ENCODE assay signal across 8 cellular contexts in the genomic region with DNA sequence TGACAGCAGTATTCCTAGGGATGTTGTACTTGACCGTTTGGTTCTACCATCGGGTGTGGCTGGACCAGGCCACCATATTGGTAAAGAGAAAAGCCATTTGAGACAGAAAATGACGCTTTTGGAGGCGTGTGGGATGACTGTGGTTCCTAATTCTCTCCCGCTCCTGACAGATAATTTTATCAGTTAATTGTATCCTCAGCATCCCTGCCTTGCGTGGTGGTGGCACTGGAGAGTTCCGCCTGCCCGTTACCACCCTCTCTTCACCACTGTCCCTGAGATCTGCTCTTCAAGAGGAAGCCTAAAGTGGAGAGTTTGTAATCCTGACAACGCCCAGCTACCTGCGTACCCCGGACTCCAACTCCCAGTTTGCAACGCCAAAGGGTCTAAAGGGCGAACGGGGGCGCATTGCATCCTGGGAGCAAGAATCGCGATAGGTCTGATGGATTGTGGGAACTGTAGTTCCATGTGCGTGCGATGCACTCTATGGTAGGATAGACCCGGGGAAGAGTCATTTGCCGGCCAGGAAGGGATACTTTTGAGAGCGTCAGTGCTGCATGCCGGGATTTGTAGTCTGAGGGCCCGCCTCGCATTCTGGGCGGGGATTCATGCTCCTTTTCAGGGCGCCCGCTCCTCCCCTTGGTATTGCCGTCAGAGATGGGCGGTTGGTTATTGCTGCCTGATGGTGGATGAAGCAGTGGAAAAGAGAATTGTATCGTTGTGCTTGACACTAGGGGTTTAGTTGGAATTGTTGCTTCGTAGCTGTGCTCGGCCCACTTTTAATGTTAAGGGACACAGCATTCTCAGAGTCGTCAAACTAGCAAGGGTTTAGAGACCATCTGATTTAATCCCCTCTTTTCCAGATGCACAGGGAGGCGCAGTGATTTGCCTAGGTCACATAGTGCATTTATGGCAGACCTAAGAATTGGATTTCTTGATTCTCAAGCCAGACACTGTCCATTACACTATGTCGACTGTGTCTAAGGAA. TPM values are rescaled to one million over a fixed set of nuclear protein-coding genes. Genes with fewer than 3 reads are reported as not detected.
DNase-seq lines count a peak whose midpoint lies in the region; ATAC-seq, FAIRE-seq and TF ChIP-seq lines count a peak whose summit lies in the region.

No MANE protein-coding gene starts in this region.

- ATAC-seq in GM18505 (IDR thresholded peaks at IDR 0.05; ENCODE audit: unreplicated experiment): peak; percentile 48
- ATAC-seq in HG02943 (IDR thresholded peaks at IDR 0.05; ENCODE audit: low read depth, unreplicated experiment): peak; percentile 56
- ATAC-seq in right cardiac atrium: peak; percentile 89 to 91
- ATAC-seq in psoas muscle: peak; percentile 78 to 83 (median 80)

- H3K9me3 ChIP-seq in ascending aorta: no peaks in the 10 kb centered on the region
- H3K9me3 ChIP-seq in right cardiac atrium (ENCODE audit: control insufficient read depth, low read length): no peaks in the 10 kb centered on the region
- H3K9me3 ChIP-seq in psoas muscle: no peaks in the 10 kb centered on the region

- no peak for TF ChIP-seq CTCF in ascending aorta (IDR thresholded peaks at IDR 0.05)
- TF ChIP-seq CTCF in psoas muscle (IDR thresholded peaks at IDR 0.05): no peak

- H3K27me3 ChIP-seq in ascending aorta (no peaks in the 10 kb centered on the region), right cardiac atrium (ENCODE audit: control insufficient read depth, insufficient read depth) (no peaks in the 10 kb centered on the region), psoas muscle (ENCODE audit: insufficient read depth in 3 of 3, low read length in 2 of 3) (no peaks in the 10 kb centered on the region)

- intact Hi-C loops in ascending aorta (cut with DNase I) (loop anchor here (1.0 to 5.0 kb wide), 6 partner anchors 110 to 635 kb away; partner anchors contain the start of genes BLTP2, FAM222B, NEK8 and RPL23A), right cardiac atrium (cut with DNase I) (loop anchor here in 1 of 4 donors (5.0 to 10.0 kb wide), 2 partner anchors 225 to 343 kb away; partner anchors contain the start of genes NEK8, NUFIP2 and TLCD1), psoas muscle (cut with DNase I) (loop anchor here in 1 of 2 donors (5.0 kb wide), 1 partner anchor 615 kb away; the partner anchor contains the start of genes IFT20 and TNFAIP1)

- WGBS in right cardiac atrium: 5% methylated on average over 36 of the region's 36 CpGs
- WGBS in psoas muscle, 3 donors: 4 to 5% (median 5%) methylated on average over 36 of the region's 36 CpGs

- H3K27ac ChIP-seq in ascending aorta (peak overlapping the region; percentile 93 to 95), right cardiac atrium (ENCODE audit: low read length) (peak overlapping the region; percentile 99), psoas muscle (peak overlapping the region; percentile 98)

- DNase-seq in NCI-H187 (lab: John Stamatoyannopoulos, UW) (peak; percentile 91 to 98), T-helper 2 cell (peak; percentile 81 to 100 (median 94)), ascending aorta (ENCODE audit: low spot score in 2 of 2) (peak; percentile 98 to 99), right cardiac atrium (peak; percentile 96 to 99 (median 97)), psoas muscle (peak; percentile 96 to 97), urothelium cell line (ENCODE audit: low spot score) (peak; percentile 95)

- H3K36me3 ChIP-seq in ascending aorta: no peaks in the 10 kb centered on the region
- no peaks in the 10 kb centered on the region for H3K36me3 ChIP-seq in psoas muscle (ENCODE audit: insufficient read depth in 1 of 2, low read depth in 1 of 2)

- H3K4me1 ChIP-seq in ascending aorta: peaks cover 2 to 13% of the 10 kb centered on the region in 2 donors
- no peaks in the 10 kb centered on the region for H3K4me1 ChIP-seq in right cardiac atrium (ENCODE audit: control insufficient read depth, insufficient read depth, low read length)
- H3K4me1 ChIP-seq in psoas muscle: peaks cover 20% of the 10 kb centered on the region

- H3K4me3 ChIP-seq in ascending aorta: peak overlapping the region; percentile 47 to 71
- peak overlapping the region; percentile 66 for H3K4me3 ChIP-seq in right cardiac atrium (ENCODE audit: low read length)
- H3K4me3 ChIP-seq in psoas muscle: peak overlapping the region; percentile 72

- peak; percentile 73 for TF ChIP-seq POLR2A in GM18505 (IDR thresholded peaks at IDR 0.05; ENCODE audit: borderline replicate concordance, extremely low read depth, insufficient read depth, insufficient read length)

- FAIRE-seq in urothelium cell line (lab: Jason Lieb, UNC): peak; percentile 87

RNA-seq across cellular contexts. Expression of gene PHF12, which starts 1.0 kb away (rescaled TPM):
- total RNA-seq in ascending aorta (35.0 TPM), right cardiac atrium (10 to 100 TPM; 20.8 to 25.4 (median 24.2) TPM), psoas muscle (10 to 100 TPM; 22.3 to 28.6 (median 24.4) TPM)
- polyA plus RNA-seq in right cardiac atrium (10.8 TPM), psoas muscle (10 to 100 TPM in 1 of 3 donors, 1 to 10 TPM in 2; 7.3 to 12.1 (median 7.7) TPM)

RNA-seq across cellular contexts. Expression of gene DHRS13, which starts 49.4 kb away (rescaled TPM):
- total RNA-seq in ascending aorta (16.5 TPM), right cardiac atrium (1 to 10 TPM; 2.1 to 3.3 (median 2.5) TPM), psoas muscle (1 to 10 TPM in 2 of 4 donors, under 1 TPM in 2; 0.48 to 2.1 (median 1.1) TPM)
- polyA plus RNA-seq in right cardiac atrium (2.3 TPM), psoas muscle (1 to 10 TPM; 1.1 to 2.7 (median 1.2) TPM)

RNA-seq across cellular contexts. Expression of gene SEZ6, which starts 53.5 kb away (rescaled TPM):
- total RNA-seq in ascending aorta: not detected
- not detected for total RNA-seq in right cardiac atrium
- polyA plus RNA-seq in right cardiac atrium: not detected
- not detected for total RNA-seq in psoas muscle
- under 1 TPM in 1 of 3 donors, not detected in 2; 0.04 TPM for polyA plus RNA-seq in psoas muscle

RNA-seq across cellular contexts. Expression of gene FLOT2, which starts 54.8 kb away (rescaled TPM):
- total RNA-seq in ascending aorta: 72.4 TPM
- total RNA-seq in right cardiac atrium: 10 to 100 TPM; 70.5 to 89.4 (median 79.4) TPM
- polyA plus RNA-seq in right cardiac atrium: 45.1 TPM
- 10 to 100 TPM; 40.8 to 81.1 (median 43.9) TPM for total RNA-seq in psoas muscle
- polyA plus RNA-seq in psoas muscle: 10 to 100 TPM; 30.4 to 35.3 (median 34.0) TPM

Comparison
In these comparisons a context has a peak if more than half of its experiments do, and no peak if none do; other contexts are left out.
1. Peak in every context shown above with its lines: DNase-seq, ATAC-seq, H3K4me3 ChIP-seq and H3K27ac ChIP-seq.